In genomic region chr6:27296106-27296783, GRCh38 we compare ENCODE assay signal across 9 cellular contexts. TPM values are rescaled to one million over a fixed set of nuclear protein-coding genes. Genes with fewer than 3 reads are reported as not detected.
DNase-seq lines count a peak whose midpoint lies in the region; ATAC-seq and TF ChIP-seq lines count a peak whose summit lies in the region.
"Had no signal": no experiment of that assay in that cellular context is flagged by ENCODE, and none has a peak within 500 bp of the region (broad histone marks: within the 10 kb centered on the region; RNA-seq: fewer than 3 reads in every experiment).

No MANE protein-coding gene starts in this region.

- TF ChIP-seq POLR2A in sigmoid colon (IDR thresholded peaks at IDR 0.05) = no peak

- no peak for ATAC-seq in naive B cell (ENCODE audit: low read depth in 2 of 2)
- no peak for ATAC-seq in HG03108 (IDR thresholded peaks at IDR 0.05; ENCODE audit: unreplicated experiment)

- no peaks in the 10 kb centered on the region for H3K9me3 ChIP-seq in MG63
- peaks cover 0 to 8% (median 1%) of the 10 kb centered on the region in 4 donors for H3K9me3 ChIP-seq in sigmoid colon

- H3K4me1 Mint-ChIP-seq in chondrocyte (ENCODE audit: low read depth) (peaks cover 48% of the 10 kb centered on the region), naive B cell (peaks cover 0 to 7% (median 2%) of the 10 kb centered on the region in 3 donors)

- no peaks in the 10 kb centered on the region for H3K36me3 ChIP-seq in MG63
- no peaks in the 10 kb centered on the region for H3K36me3 ChIP-seq in sigmoid colon

- intact Hi-C loops in sigmoid colon (cut with DNase I) = no loop called here

- peak; percentile 62 for DNase-seq in EH (ENCODE audit: low read depth)
- DNase-seq in MG63 = peak; percentile 88
- DNase-seq in chondrocyte (ENCODE audit: low spot score) = no peak
- DNase-seq in naive B cell = no peak
- no peak for DNase-seq in NCI-H2227 treated with DMSO at 0.1 percent for 48 hours (lab: John Stamatoyannopoulos, UW)
- no peak for DNase-seq in cerebellum (ENCODE audit: low spot score)
- DNase-seq in sigmoid colon = no peak

- no peaks in the 10 kb centered on the region for H3K4me1 ChIP-seq in sigmoid colon

- no peak overlapping the region for H3K27ac ChIP-seq in sigmoid colon
- H3K27ac ChIP-seq: epithelial cell of prostate had no signal

- H3K4me3 ChIP-seq in MG63 (peak overlapping the region; percentile 59), sigmoid colon (no peak overlapping the region)

- WGBS in sigmoid colon, 2 donors = 3 to 6% methylated on average over 27 of the region's 27 CpGs

- H3K4me3 Mint-ChIP-seq in chondrocyte (ENCODE audit: unreplicated experiment) = peak overlapping the region; percentile 90
- peak overlapping the region in 3 of 8 donors; percentile 20 to 68 (median 27) for H3K4me3 Mint-ChIP-seq in naive B cell

- TF ChIP-seq EP300 in sigmoid colon (IDR thresholded peaks at IDR 0.05) = no peak

- TF ChIP-seq CTCF in chondrocyte (IDR thresholded peaks at IDR 0.05) = no peak
- no peak for TF ChIP-seq CTCF in sigmoid colon (IDR thresholded peaks at IDR 0.05)

- H3K9me3 Mint-ChIP-seq in chondrocyte (ENCODE audit: low read depth) (no peaks in the 10 kb centered on the region), naive B cell (peaks cover 18 to 77% (median 50%) of the 10 kb centered on the region in 7 donors)

- H3K27ac Mint-ChIP-seq in chondrocyte (ENCODE audit: unreplicated experiment) (peak overlapping the region; percentile 86), naive B cell (peak overlapping the region in 5 of 6 donors; percentile 24 to 97 (median 86))

- peaks cover 18% of the 10 kb centered on the region for H3K27me3 Mint-ChIP-seq in chondrocyte (ENCODE audit: low read depth)
- H3K27me3 Mint-ChIP-seq in naive B cell = peaks cover 76 to 86% (median 81%) of the 10 kb centered on the region in 3 donors

- H3K27me3 ChIP-seq in MG63 = peaks cover 4% of the 10 kb centered on the region; the same call in 1 of the 2 replicates
- peaks cover 16 to 100% (median 69%) of the 10 kb centered on the region in 3 donors for H3K27me3 ChIP-seq in sigmoid colon

- H3K36me3 Mint-ChIP-seq in chondrocyte (ENCODE audit: low read depth) (no peaks in the 10 kb centered on the region), naive B cell (peaks cover 29 to 32% of the 10 kb centered on the region in 2 donors)

RNA-seq across cellular contexts. Expression of gene POM121L2, which starts 15.8 kb away (rescaled TPM):
- total RNA-seq in MG63 (2014; rRNA removed; shearing (Covaris generic); ENCODE audit: low replicate concordance) = not detected in 2 replicates
- total RNA-seq in chondrocyte (not detected in 3 replicates), cerebellum (not detected), sigmoid colon (not detected)
- polyA plus RNA-seq in naive B cell (ENCODE audit: low read depth in 6 of 6) (not detected), sigmoid colon (not detected)

RNA-seq across cellular contexts. Expression of gene PRSS16, which starts 48.7 kb away (rescaled TPM):
- 0.33 TPM in 1 of 2 replicates, not detected in the other for total RNA-seq in MG63 (2014; rRNA removed; shearing (Covaris generic); ENCODE audit: low replicate concordance)
- total RNA-seq in chondrocyte (1.1 to 1.8 TPM (median 1.7 TPM) in 3 replicates), cerebellum (not detected), sigmoid colon (not detected)
- polyA plus RNA-seq in naive B cell (ENCODE audit: low read depth in 6 of 6) (1 to 10 TPM in 1 of 6 donors, under 1 TPM in 2, not detected in 3; 0.31 to 1.3 (median 0.76) TPM), sigmoid colon (10 to 100 TPM; 13.3 to 28.7 (median 27.0) TPM)

Comparison
In these comparisons a context has a peak if more than half of its experiments do, and no peak if none do; other contexts are left out.
1. DNase-seq: peak in EH (single experiment) and MG63 (single experiment); none in chondrocyte (single experiment), naive B cell (single experiment), NCI-H2227 treated with DMSO at 0.1 percent for 48 hours (single experiment), cerebellum (single experiment) and sigmoid colon (single experiment).